In genomic region chr15:63401078-63401477, GRCh38 we compare ENCODE assay signal across 1 cellular context.
TF ChIP-seq lines count a peak whose summit lies in the region.

No MANE protein-coding gene starts in this region.

TF ChIP-seq in GM23338, 12 proteins besides CTCF, POLR2A, EP300 and RAD21 (continued from another document):
- TF ChIP-seq ZNF462 (CRISPR knock-in tag; IDR thresholded peaks at IDR 0.05) (no peak), ETS1 (IDR thresholded peaks at IDR 0.05) (no peak), EZH2 (IDR thresholded peaks at IDR 0.05; ENCODE audit: low read depth, unreplicated experiment) (no peak)
